In the genomic region with DNA sequence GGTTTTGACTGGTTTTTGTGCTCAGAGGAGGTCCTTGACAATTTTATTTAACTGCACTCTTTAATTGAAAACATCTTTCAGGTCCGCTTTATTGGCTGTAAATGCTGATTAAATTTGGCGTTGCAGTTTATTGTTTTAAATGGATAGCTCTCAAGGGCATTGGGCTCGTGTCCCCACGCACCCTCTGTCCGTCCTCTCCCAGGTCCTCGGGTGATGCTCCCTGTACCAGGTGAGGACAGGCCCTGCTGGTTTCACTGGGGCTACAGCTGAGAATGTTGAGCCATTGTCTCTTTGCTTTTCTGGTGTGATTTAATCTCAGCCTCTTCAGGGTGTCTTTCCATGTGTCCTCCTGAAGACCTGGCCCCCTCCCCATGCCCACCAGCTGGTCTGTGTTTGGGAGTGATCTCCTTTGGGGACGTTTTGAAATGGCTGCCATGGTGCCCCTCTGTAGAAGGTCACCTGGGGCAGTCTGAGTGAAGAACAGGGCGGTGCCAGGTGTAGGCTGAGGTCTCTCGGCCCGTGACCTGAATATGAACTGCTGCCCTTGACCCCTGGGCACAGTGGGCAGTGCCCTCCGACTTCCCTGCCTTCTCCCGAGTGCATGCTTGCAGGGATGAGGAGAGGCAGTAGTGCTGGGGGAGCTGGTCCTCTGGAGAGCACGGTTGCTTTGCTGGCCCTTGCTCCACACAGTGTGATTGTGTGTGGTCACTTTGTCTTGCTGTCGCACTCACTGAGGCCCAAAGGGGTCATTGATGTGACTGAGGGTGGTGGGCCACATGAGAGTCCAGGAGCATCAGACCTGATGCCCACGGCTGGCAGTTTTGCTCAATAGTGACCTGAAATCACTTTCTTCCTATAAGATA, we compare ENCODE assay signal across 1 cellular context.
TF ChIP-seq lines count a peak whose summit lies in the region.

No MANE protein-coding gene starts in this region.

TF ChIP-seq in HepG2, 621 proteins besides CTCF, POLR2A, EP300 and RAD21 (continued from another document and continues in another):
- TF ChIP-seq, protein P1, sequence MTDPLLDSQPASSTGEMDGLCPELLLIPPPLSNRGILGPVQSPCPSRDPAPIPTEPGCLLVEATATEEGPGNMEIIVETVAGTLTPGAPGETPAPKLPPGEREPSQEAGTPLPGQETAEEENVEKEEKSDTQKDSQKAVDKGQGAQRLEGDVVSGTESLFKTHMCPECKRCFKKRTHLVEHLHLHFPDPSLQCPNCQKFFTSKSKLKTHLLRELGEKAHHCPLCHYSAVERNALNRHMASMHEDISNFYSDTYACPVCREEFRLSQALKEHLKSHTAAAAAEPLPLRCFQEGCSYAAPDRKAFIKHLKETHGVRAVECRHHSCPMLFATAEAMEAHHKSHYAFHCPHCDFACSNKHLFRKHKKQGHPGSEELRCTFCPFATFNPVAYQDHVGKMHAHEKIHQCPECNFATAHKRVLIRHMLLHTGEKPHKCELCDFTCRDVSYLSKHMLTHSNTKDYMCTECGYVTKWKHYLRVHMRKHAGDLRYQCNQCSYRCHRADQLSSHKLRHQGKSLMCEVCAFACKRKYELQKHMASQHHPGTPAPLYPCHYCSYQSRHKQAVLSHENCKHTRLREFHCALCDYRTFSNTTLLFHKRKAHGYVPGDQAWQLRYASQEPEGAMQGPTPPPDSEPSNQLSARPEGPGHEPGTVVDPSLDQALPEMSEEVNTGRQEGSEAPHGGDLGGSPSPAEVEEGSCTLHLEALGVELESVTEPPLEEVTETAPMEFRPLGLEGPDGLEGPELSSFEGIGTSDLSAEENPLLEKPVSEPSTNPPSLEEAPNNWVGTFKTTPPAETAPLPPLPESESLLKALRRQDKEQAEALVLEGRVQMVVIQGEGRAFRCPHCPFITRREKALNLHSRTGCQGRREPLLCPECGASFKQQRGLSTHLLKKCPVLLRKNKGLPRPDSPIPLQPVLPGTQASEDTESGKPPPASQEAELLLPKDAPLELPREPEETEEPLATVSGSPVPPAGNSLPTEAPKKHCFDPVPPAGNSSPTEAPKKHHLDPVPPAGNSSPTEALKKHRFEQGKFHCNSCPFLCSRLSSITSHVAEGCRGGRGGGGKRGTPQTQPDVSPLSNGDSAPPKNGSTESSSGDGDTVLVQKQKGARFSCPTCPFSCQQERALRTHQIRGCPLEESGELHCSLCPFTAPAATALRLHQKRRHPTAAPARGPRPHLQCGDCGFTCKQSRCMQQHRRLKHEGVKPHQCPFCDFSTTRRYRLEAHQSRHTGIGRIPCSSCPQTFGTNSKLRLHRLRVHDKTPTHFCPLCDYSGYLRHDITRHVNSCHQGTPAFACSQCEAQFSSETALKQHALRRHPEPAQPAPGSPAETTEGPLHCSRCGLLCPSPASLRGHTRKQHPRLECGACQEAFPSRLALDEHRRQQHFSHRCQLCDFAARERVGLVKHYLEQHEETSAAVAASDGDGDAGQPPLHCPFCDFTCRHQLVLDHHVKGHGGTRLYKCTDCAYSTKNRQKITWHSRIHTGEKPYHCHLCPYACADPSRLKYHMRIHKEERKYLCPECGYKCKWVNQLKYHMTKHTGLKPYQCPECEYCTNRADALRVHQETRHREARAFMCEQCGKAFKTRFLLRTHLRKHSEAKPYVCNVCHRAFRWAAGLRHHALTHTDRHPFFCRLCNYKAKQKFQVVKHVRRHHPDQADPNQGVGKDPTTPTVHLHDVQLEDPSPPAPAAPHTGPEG (CRISPR knock-in tag; IDR thresholded peaks at IDR 0.05) = peak; percentile 40; the same call in 1 of the 2 replicates
- no peak for TF ChIP-seq ZNF354B (CRISPR knock-in tag; IDR thresholded peaks at IDR 0.05)
- TF ChIP-seq ZNF550 (CRISPR knock-in tag; IDR thresholded peaks at IDR 0.05; ENCODE audit: borderline replicate concordance) = 0 out of 2 replicates have a peak, but pooled peaks have one; percentile 20
- TF ChIP-seq GPN1 (CRISPR knock-in tag; IDR thresholded peaks at IDR 0.05; ENCODE audit: borderline replicate concordance) = peak; percentile 71; the same call in 1 of the 2 replicates
- no peak for TF ChIP-seq CEBPG (CRISPR knock-in tag; IDR thresholded peaks at IDR 0.05)
- no peak for TF ChIP-seq PRMT3 (CRISPR knock-in tag; IDR thresholded peaks at IDR 0.05; ENCODE audit: borderline replicate concordance, low read depth)
- no peak for TF ChIP-seq MNT (IDR thresholded peaks at IDR 0.05)
- 0 out of 2 replicates have a peak, but pooled peaks have one; percentile 11 for TF ChIP-seq FOXO1 (CRISPR knock-in tag; IDR thresholded peaks at IDR 0.05)
- 0 out of 2 replicates have a peak, but pooled peaks have one; percentile 19 for TF ChIP-seq EEA1 (CRISPR knock-in tag; IDR thresholded peaks at IDR 0.05; ENCODE audit: borderline replicate concordance)
- peak; percentile 65; the same call in 1 of the 2 replicates for TF ChIP-seq ZNF83 (CRISPR knock-in tag; IDR thresholded peaks at IDR 0.05; ENCODE audit: borderline replicate concordance)
- TF ChIP-seq, protein P2, sequence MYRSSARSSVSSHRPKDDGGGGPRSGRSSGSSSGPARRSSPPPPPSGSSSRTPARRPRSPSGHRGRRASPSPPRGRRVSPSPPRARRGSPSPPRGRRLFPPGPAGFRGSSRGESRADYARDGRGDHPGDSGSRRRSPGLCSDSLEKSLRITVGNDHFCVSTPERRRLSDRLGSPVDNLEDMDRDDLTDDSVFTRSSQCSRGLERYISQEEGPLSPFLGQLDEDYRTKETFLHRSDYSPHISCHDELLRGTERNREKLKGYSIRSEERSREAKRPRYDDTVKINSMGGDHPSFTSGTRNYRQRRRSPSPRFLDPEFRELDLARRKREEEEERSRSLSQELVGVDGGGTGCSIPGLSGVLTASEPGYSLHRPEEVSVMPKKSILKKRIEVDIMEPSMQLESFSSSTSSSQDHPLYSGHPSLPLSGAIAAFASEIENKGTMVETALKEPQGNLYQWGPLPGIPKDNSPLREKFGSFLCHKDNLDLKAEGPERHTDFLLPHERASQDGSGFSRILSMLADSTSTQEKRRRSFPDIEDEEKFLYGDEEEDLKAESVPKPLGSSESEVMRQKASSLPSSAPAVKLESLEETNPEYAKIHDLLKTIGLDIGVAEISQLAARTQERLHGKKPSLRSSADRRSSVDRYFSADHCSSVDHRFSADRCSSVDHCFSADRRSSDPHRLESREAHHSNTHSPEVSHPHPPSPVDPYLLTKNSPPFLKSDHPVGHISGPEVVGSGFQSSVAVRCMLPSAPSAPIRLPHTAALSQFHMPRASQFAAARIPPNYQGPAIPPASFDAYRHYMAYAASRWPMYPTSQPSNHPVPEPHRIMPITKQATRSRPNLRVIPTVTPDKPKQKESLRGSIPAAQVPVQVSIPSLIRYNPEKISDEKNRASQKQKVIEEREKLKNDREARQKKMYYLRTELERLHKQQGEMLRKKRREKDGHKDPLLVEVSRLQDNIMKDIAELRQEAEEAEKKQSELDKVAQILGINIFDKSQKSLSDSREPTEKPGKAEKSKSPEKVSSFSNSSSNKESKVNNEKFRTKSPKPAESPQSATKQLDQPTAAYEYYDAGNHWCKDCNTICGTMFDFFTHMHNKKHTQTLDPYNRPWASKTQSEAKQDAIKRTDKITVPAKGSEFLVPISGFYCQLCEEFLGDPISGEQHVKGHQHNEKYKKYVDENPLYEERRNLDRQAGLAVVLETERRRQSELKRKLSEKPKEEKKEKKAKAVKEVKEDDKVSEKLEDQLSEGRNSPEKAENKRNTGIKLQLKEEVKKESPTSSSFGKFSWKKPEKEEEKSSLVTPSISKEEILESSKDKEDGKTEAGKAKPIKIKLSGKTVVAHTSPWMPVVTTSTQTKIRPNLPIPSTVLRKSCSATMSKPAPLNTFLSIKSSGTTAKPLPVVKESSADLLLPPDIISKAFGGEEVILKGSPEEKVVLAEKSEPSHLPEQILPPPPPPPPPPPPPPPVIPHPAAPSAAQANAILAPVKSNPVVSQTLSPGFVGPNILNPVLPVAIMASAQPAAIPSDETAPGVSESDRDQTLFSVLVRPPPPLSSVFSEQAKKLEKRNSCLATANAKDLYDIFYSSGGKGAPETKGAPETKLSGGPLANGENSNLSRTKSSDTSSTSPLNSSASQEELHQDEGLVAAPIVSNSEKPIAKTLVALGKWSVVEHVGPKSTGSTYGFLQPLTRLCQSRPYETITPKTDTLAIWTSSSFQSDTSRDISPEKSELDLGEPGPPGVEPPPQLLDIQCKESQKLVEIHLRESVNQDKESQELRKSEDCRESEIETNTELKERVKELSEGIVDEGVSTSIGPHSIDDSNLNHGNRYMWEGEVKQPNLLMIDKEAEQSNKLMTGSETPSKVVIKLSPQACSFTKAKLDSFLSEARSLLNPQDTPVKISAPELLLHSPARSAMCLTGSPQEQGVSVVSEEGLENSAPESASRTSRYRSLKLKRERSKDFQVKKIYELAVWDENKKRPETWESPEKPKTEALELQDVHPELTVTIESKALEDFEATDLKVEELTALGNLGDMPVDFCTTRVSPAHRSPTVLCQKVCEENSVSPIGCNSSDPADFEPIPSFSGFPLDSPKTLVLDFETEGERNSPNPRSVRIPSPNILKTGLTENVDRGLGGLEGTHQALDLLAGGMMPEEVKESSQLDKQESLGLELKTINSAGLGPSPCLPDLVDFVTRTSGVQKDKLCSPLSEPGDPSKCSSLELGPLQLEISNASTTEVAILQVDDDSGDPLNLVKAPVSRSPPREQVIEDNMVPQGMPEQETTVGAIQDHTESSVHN (CRISPR knock-in tag; IDR thresholded peaks at IDR 0.05) = peak; percentile 62; the same call in 1 of the 2 replicates
- TF ChIP-seq GABPB1 (CRISPR knock-in tag; IDR thresholded peaks at IDR 0.05) = 0 out of 2 replicates have a peak, but pooled peaks have one; percentile 16
- TF ChIP-seq, protein P3, sequence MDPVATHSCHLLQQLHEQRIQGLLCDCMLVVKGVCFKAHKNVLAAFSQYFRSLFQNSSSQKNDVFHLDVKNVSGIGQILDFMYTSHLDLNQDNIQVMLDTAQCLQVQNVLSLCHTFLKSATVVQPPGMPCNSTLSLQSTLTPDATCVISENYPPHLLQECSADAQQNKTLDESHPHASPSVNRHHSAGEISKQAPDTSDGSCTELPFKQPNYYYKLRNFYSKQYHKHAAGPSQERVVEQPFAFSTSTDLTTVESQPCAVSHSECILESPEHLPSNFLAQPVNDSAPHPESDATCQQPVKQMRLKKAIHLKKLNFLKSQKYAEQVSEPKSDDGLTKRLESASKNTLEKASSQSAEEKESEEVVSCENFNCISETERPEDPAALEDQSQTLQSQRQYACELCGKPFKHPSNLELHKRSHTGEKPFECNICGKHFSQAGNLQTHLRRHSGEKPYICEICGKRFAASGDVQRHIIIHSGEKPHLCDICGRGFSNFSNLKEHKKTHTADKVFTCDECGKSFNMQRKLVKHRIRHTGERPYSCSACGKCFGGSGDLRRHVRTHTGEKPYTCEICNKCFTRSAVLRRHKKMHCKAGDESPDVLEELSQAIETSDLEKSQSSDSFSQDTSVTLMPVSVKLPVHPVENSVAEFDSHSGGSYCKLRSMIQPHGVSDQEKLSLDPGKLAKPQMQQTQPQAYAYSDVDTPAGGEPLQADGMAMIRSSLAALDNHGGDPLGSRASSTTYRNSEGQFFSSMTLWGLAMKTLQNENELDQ (CRISPR knock-in tag; IDR thresholded peaks at IDR 0.05; ENCODE audit: borderline replicate concordance) = 0 out of 2 replicates have a peak, but pooled peaks have one; percentile 6
- TF ChIP-seq SRSF1 (optimal IDR thresholded peaks at IDR 0.05; ENCODE audit: low read depth, low read length) = peak; percentile 77
- TF ChIP-seq KLF16 (CRISPR knock-in tag; IDR thresholded peaks at IDR 0.05) = no peak; a peak in 1 of 4 replicates
- TF ChIP-seq FOXP4 (CRISPR knock-in tag; IDR thresholded peaks at IDR 0.05) = no peak
- no peak for TF ChIP-seq IRX3 (CRISPR knock-in tag; IDR thresholded peaks at IDR 0.05; ENCODE audit: borderline replicate concordance, low read depth)
- peak; percentile 56 to 78 for TF ChIP-seq NR2F1 (CRISPR knock-in tag; IDR thresholded peaks at IDR 0.05)
- peak; percentile 90 for TF ChIP-seq ZNF776 (CRISPR knock-in tag; IDR thresholded peaks at IDR 0.05)
- TF ChIP-seq ZNF737 (CRISPR knock-in tag; IDR thresholded peaks at IDR 0.05; ENCODE audit: borderline replicate concordance) = 0 out of 2 replicates have a peak, but pooled peaks have one; percentile 33
- TF ChIP-seq SSRP1 (CRISPR knock-in tag; IDR thresholded peaks at IDR 0.05) = peak; percentile 93; the same call in 1 of the 2 replicates
- no peak for TF ChIP-seq NFYC (CRISPR knock-in tag; IDR thresholded peaks at IDR 0.05)
- peak; percentile 97; the same call in 1 of the 2 replicates for TF ChIP-seq CAMTA2 (CRISPR knock-in tag; IDR thresholded peaks at IDR 0.05; ENCODE audit: borderline replicate concordance)
- TF ChIP-seq ZNF891 (CRISPR knock-in tag; IDR thresholded peaks at IDR 0.05) = peak; percentile 90; the same call in 1 of the 2 replicates
- no peak; the same call in 1 of the 2 replicates for TF ChIP-seq MYPOP (CRISPR knock-in tag; IDR thresholded peaks at IDR 0.05)
- peak; percentile 47 for TF ChIP-seq POGZ (CRISPR knock-in tag; IDR thresholded peaks at IDR 0.05)
- peak; percentile 88 for TF ChIP-seq KDM5B (CRISPR knock-in tag; IDR thresholded peaks at IDR 0.05; ENCODE audit: borderline replicate concordance)
- 0 out of 2 replicates have a peak, but pooled peaks have one; percentile 3 for TF ChIP-seq ZFP36L1 (CRISPR knock-in tag; IDR thresholded peaks at IDR 0.05)
- no peak; the same call in 1 of the 2 replicates for TF ChIP-seq KMT2A (CRISPR knock-in tag; IDR thresholded peaks at IDR 0.05)
